ENCODE assay signal across 17 cellular contexts in genomic region chr18:75218064-75218463, GRCh38. TPM values are rescaled to one million over a fixed set of nuclear protein-coding genes. Genes with fewer than 3 reads are reported as not detected.
DNase-seq lines count a peak whose midpoint lies in the region; ATAC-seq and TF ChIP-seq lines count a peak whose summit lies in the region.
"Had no signal": no experiment of that assay in that cellular context is flagged by ENCODE, and none has a peak within 500 bp of the region (broad histone marks: within the 10 kb centered on the region; RNA-seq: fewer than 3 reads in every experiment).

No MANE protein-coding gene starts in this region.

- TF ChIP-seq POLR2A in testis (IDR thresholded peaks at IDR 0.05) = no peak
- TF ChIP-seq POLR2A in body of pancreas (IDR thresholded peaks at IDR 0.05) = no peak

- intact Hi-C loops in testis (cut with DNase I; ENCODE audit: low total_unique reads) (no loop called here), body of pancreas (cut with DNase I) (no loop called here)

- no peak for DNase-seq in activated naive CD8-positive, alpha-beta T cell treated with anti-CD3 and anti-CD28 coated beads for 36 hours
- DNase-seq in NCI-H69 (lab: John Stamatoyannopoulos, UW) (peak; percentile 82), mesothelial cell of epicardium (ENCODE audit: low spot score in 2 of 2, unreplicated experiment in 2 of 2) (no peak), testis (no peak), body of pancreas (no peak)
- DNase-seq: activated CD8-positive, alpha-beta memory T cell treated with anti-CD3 and anti-CD28 coated beads, Interleukin-2, amount 10 ng/mL, durations not matched to agents 7 days and 5 days; Caco-2; GOT3; KG1; stimulated activated naive CD4-positive, alpha-beta T cell had no signal

- H3K4me3 Mint-ChIP-seq in activated naive CD8-positive, alpha-beta T cell = no peak overlapping the region
- no peak overlapping the region for H3K4me3 Mint-ChIP-seq in activated naive CD8-positive, alpha-beta T cell treated with anti-CD3 and anti-CD28 coated beads for 36 hours
- H3K4me3 Mint-ChIP-seq in mesothelial cell of epicardium = no peak overlapping the region
- H3K4me3 Mint-ChIP-seq: activated CD8-positive, alpha-beta memory T cell treated with anti-CD3 and anti-CD28 coated beads, Interleukin-2, amount 10 ng/mL, durations not matched to agents 7 days and 5 days; neural crest cell; WTC11 had no signal

- WGBS in testis, 2 donors = 73 to 74% methylated on average over 3 of the region's 3 CpGs
- WGBS in body of pancreas, 2 donors = 28 to 39% methylated on average over 3 of the region's 3 CpGs

- peaks cover 88% of the 10 kb centered on the region for H3K4me1 Mint-ChIP-seq in activated naive CD8-positive, alpha-beta T cell (ENCODE audit: low read depth)
- peaks cover 68% of the 10 kb centered on the region for H3K4me1 Mint-ChIP-seq in activated naive CD8-positive, alpha-beta T cell treated with anti-CD3 and anti-CD28 coated beads for 36 hours
- peaks cover 90% of the 10 kb centered on the region for H3K4me1 Mint-ChIP-seq in mesothelial cell of epicardium

- no peaks in the 10 kb centered on the region for H3K9me3 Mint-ChIP-seq in activated naive CD8-positive, alpha-beta T cell (ENCODE audit: low read depth)
- no peaks in the 10 kb centered on the region for H3K9me3 Mint-ChIP-seq in activated naive CD8-positive, alpha-beta T cell treated with anti-CD3 and anti-CD28 coated beads for 36 hours
- H3K9me3 Mint-ChIP-seq in mesothelial cell of epicardium = no peaks in the 10 kb centered on the region
- H3K9me3 Mint-ChIP-seq: activated naive CD4-positive, alpha-beta T cell treated with anti-CD3 and anti-CD28 coated beads, Interleukin-2, amount 50 U/mL, for 72 hours; neural crest cell; WTC11 had no signal

- H3K36me3 Mint-ChIP-seq in activated naive CD8-positive, alpha-beta T cell = peaks cover 2% of the 10 kb centered on the region
- H3K36me3 Mint-ChIP-seq in activated naive CD8-positive, alpha-beta T cell treated with anti-CD3 and anti-CD28 coated beads for 36 hours = peaks cover 7% of the 10 kb centered on the region
- H3K36me3 Mint-ChIP-seq in mesothelial cell of epicardium = no peaks in the 10 kb centered on the region
- H3K36me3 Mint-ChIP-seq: WTC11 had no signal

- no peaks in the 10 kb centered on the region for H3K27me3 Mint-ChIP-seq in activated naive CD8-positive, alpha-beta T cell
- H3K27me3 Mint-ChIP-seq in activated naive CD8-positive, alpha-beta T cell treated with anti-CD3 and anti-CD28 coated beads for 36 hours = no peaks in the 10 kb centered on the region
- no peaks in the 10 kb centered on the region for H3K27me3 Mint-ChIP-seq in mesothelial cell of epicardium (ENCODE audit: low read depth)
- H3K27me3 Mint-ChIP-seq: activated CD8-positive, alpha-beta memory T cell treated with anti-CD3 and anti-CD28 coated beads, Interleukin-2, amount 10 ng/mL, durations not matched to agents 7 days and 5 days had no signal

- peak overlapping the region; percentile 51 for H3K27ac Mint-ChIP-seq in activated naive CD8-positive, alpha-beta T cell
- H3K27ac Mint-ChIP-seq in activated naive CD8-positive, alpha-beta T cell treated with anti-CD3 and anti-CD28 coated beads for 36 hours = no peak overlapping the region
- peak overlapping the region; percentile 10 for H3K27ac Mint-ChIP-seq in mesothelial cell of epicardium
- H3K27ac Mint-ChIP-seq: activated CD8-positive, alpha-beta memory T cell treated with anti-CD3 and anti-CD28 coated beads, Interleukin-2, amount 10 ng/mL, durations not matched to agents 7 days and 5 days; activated naive CD4-positive, alpha-beta T cell treated with anti-CD3 and anti-CD28 coated beads, Interleukin-2, amount 50 U/mL, for 72 hours; WTC11 had no signal

- H3K9me3 ChIP-seq in testis = no peaks in the 10 kb centered on the region
- no peaks in the 10 kb centered on the region for H3K9me3 ChIP-seq in body of pancreas
- H3K9me3 ChIP-seq: Caco-2 had no signal

- H3K27me3 ChIP-seq in testis = no peaks in the 10 kb centered on the region
- no peaks in the 10 kb centered on the region for H3K27me3 ChIP-seq in body of pancreas

- TF ChIP-seq CTCF in mesothelial cell of epicardium (IDR thresholded peaks at IDR 0.05; ENCODE audit: unreplicated experiment) (no peak), testis (IDR thresholded peaks at IDR 0.05) (no peak), body of pancreas (IDR thresholded peaks at IDR 0.05) (no peak)

- ATAC-seq in body of pancreas (no peak), HG02763 (IDR thresholded peaks at IDR 0.05; ENCODE audit: unreplicated experiment) (no peak), GM18519 (IDR thresholded peaks at IDR 0.05; ENCODE audit: low FRiP score, unreplicated experiment) (no peak)
- ATAC-seq: activated CD8-positive, alpha-beta memory T cell treated with anti-CD3 and anti-CD28 coated beads, Interleukin-2, amount 10 ng/mL, durations not matched to agents 7 days and 5 days; activated naive CD4-positive, alpha-beta T cell treated with anti-CD3 and anti-CD28 coated beads, Interleukin-2, amount 50 U/mL, for 72 hours; WTC11 had no signal

- H3K27ac ChIP-seq in testis = peak overlapping the region; percentile 48 to 66
- no peak overlapping the region for H3K27ac ChIP-seq in body of pancreas
- H3K27ac ChIP-seq: SK-N-MC had no signal

- H3K36me3 ChIP-seq in testis (ENCODE audit: low read depth, missing control alignments) (no peaks in the 10 kb centered on the region), body of pancreas (replicated peaks in 1 of 2; ENCODE audit: insufficient read depth in 1 of 2, low read depth in 2 of 2) (no peaks in the 10 kb centered on the region)

- H3K4me3 ChIP-seq in testis (no peak overlapping the region), body of pancreas (no peak overlapping the region)
- H3K4me3 ChIP-seq: SK-N-MC had no signal

- H3K4me1 ChIP-seq in testis (peaks cover 24% of the 10 kb centered on the region), body of pancreas (peaks cover 56% of the 10 kb centered on the region)

RNA-seq across cellular contexts. Expression of gene TSHZ1, which starts 7.5 kb away (rescaled TPM):
- 10 to 100 TPM; 11.2 to 11.4 TPM for total RNA-seq in activated naive CD8-positive, alpha-beta T cell treated with anti-CD3 and anti-CD28 coated beads for 36 hours
- total RNA-seq in mesothelial cell of epicardium (48.6 to 50.6 TPM (median 50.0 TPM) in 3 replicates), testis (10 to 100 TPM; 18.4 to 36.2 TPM), body of pancreas (10 to 100 TPM in 1 of 2 donors, 1 to 10 TPM in 1; 8.3 to 11.2 TPM)
- 12.8 TPM for polyA plus RNA-seq in testis (ENCODE audit: insufficient read depth, low read depth, low replicate concordance)

RNA-seq across cellular contexts. Expression of gene PTGR3, which starts 9.1 kb away (rescaled TPM):
- total RNA-seq in activated naive CD8-positive, alpha-beta T cell treated with anti-CD3 and anti-CD28 coated beads for 36 hours = 10 to 100 TPM; 20.2 to 23.2 TPM
- total RNA-seq in mesothelial cell of epicardium = 47.0 to 52.6 TPM (median 52.1 TPM) in 3 replicates
- total RNA-seq in testis = 10 to 100 TPM; 13.9 to 27.9 TPM
- 15.7 TPM for polyA plus RNA-seq in testis (ENCODE audit: insufficient read depth, low read depth, low replicate concordance)
- total RNA-seq in body of pancreas = 10 to 100 TPM in 1 of 2 donors, 1 to 10 TPM in 1; 8.9 to 26.5 TPM

Comparison
In these comparisons a context has a peak if more than half of its experiments do, and no peak if none do; other contexts are left out.
1. H3K27ac ChIP-seq: peak in testis (2 of 2); none in body of pancreas (0 of 4).